1 cellular context compared by ENCODE assay signal in the genomic region with DNA sequence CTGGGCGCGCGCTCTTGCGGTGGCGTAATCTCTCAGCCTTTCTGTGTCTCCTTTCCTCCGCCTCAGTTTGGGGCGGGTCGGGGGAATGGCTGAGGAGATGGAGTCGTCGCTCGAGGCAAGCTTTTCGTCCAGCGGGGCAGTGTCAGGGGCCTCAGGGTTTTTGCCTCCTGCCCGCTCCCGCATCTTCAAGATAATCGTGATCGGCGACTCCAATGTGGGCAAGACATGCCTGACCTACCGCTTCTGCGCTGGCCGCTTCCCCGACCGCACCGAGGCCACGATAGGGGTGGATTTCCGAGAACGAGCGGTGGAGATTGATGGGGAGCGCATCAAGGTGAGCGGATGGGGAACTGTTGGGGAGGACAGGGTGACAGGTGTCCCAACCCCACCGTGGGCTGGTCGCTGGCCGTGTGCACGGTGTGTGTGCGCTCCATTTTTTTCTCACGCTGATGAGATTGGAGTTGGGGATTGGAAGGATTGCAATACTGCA.
TF ChIP-seq lines count a peak whose summit lies in the region.

A gene (plus strand): TSS at position 11 of the 490 bp plus-strand sequence. CDS start 75 bp downstream, at position 86.

TF ChIP-seq in IMR-90, 13 proteins besides CTCF, POLR2A, EP300 and RAD21:
- TF ChIP-seq FOS (IDR thresholded peaks at IDR 0.05; ENCODE audit: low read depth, low read length), result no peak
- no peak for TF ChIP-seq BHLHE40 (IDR thresholded peaks at IDR 0.05; ENCODE audit: low read depth, low read length)
- 0 out of 2 replicates have a peak, but pooled peaks have one; percentile 7 for TF ChIP-seq MAZ (IDR thresholded peaks at IDR 0.05; ENCODE audit: borderline replicate concordance, low read depth, low read length)
- TF ChIP-seq, protein P1, sequence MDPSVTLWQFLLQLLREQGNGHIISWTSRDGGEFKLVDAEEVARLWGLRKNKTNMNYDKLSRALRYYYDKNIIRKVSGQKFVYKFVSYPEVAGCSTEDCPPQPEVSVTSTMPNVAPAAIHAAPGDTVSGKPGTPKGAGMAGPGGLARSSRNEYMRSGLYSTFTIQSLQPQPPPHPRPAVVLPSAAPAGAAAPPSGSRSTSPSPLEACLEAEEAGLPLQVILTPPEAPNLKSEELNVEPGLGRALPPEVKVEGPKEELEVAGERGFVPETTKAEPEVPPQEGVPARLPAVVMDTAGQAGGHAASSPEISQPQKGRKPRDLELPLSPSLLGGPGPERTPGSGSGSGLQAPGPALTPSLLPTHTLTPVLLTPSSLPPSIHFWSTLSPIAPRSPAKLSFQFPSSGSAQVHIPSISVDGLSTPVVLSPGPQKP (IDR thresholded peaks at IDR 0.05; ENCODE audit: borderline replicate concordance, low read depth, low read length), result no peak
- peak; percentile 95 for TF ChIP-seq CEBPB (IDR thresholded peaks at IDR 0.05; ENCODE audit: low read depth, low read length)
